In genomic region chr7:83162402-83163256, GRCh38 we compare ENCODE assay signal across 8 cellular contexts. TPM values are rescaled to one million over a fixed set of nuclear protein-coding genes. Genes with fewer than 3 reads are reported as not detected.
DNase-seq lines count a peak whose midpoint lies in the region; ATAC-seq and TF ChIP-seq lines count a peak whose summit lies in the region.

Gene PCLO, minus strand, starts transcription at chr7:83162884. Its CDS starts 292 bp downstream, at chr7:83162592.

- no peaks in the 10 kb centered on the region for H3K79me2 ChIP-seq in fibroblast of lung (ENCODE audit: control insufficient read depth, insufficient read depth, low read length)

- H3K4me3 Mint-ChIP-seq in naive B cell = peak within 1 kb of the TSS; percentile 46 to 85 (median 74)

- peaks cover 0 to 6% (median 2%) of the 10 kb centered on the region in 7 donors for H3K9me3 Mint-ChIP-seq in naive B cell

- peak; percentile 93 for ATAC-seq in GM19467 (IDR thresholded peaks at IDR 0.05; ENCODE audit: unreplicated experiment)
- ATAC-seq in naive B cell (ENCODE audit: low read depth in 2 of 2) = peak; percentile 79 to 80

- peak within 1 kb of the TSS in 2 of 6 donors; percentile 36 to 68 for H3K27ac Mint-ChIP-seq in naive B cell

- H3K4me1 ChIP-seq in fibroblast of lung (ENCODE audit: control insufficient read depth, extremely low read depth, insufficient read depth, low read length) = no peaks in the 10 kb centered on the region
- H3K4me1 ChIP-seq in stomach smooth muscle (ENCODE audit: control insufficient read depth, insufficient read depth, low read length) = peaks cover 2% of the 10 kb centered on the region

- H3K4me3 ChIP-seq in fibroblast of lung (replicated peaks in 1 of 4; ENCODE audit: control extremely low read depth in 1 of 4, insufficient read depth in 1 of 4, low read depth in 3 of 4, low read length in 4 of 4) (peak within 1 kb of the TSS; percentile 48 to 77 (median 53)), stomach smooth muscle (ENCODE audit: low read length in 2 of 2) (peak within 1 kb of the TSS; percentile 56 to 68)

- no peaks in the 10 kb centered on the region for H4K20me1 ChIP-seq in fibroblast of lung (ENCODE audit: control insufficient read depth, extremely low read depth, insufficient read depth, low read length)

- peak within 1 kb of the TSS; percentile 54 for H3K27ac ChIP-seq in C4-2B
- no peak within 1 kb of the TSS for H3K27ac ChIP-seq in fibroblast of lung (ENCODE audit: insufficient read depth, low read length)
- no peak within 1 kb of the TSS for H3K27ac ChIP-seq in stomach smooth muscle (ENCODE audit: low read length)

- DNase-seq in HK-2 (ENCODE audit: unreplicated experiment) (peak; percentile 95), NCI-H82 treated with DMSO at 0.1 percent for 48 hours (lab: John Stamatoyannopoulos, UW; ENCODE audit: unreplicated experiment) (peak; percentile 90), activated T-cell treated with anti-CD3 and anti-CD28 coated beads for 4 hours (peak; percentile 23), fibroblast of lung (ENCODE audit: low read depth in 2 of 2) (peak; percentile 33 to 73), naive B cell (peak; percentile 11)

- H3K4me2 ChIP-seq in fibroblast of lung (ENCODE audit: extremely low read depth, insufficient read depth, low read length) = peak within 1 kb of the TSS; percentile 90

- no peaks in the 10 kb centered on the region for H3K36me3 Mint-ChIP-seq in naive B cell

- peak within 1 kb of the TSS; percentile 53 for H2AFZ ChIP-seq in fibroblast of lung (ENCODE audit: low read length)

- no peaks in the 10 kb centered on the region for H3K9me3 ChIP-seq in fibroblast of lung (ENCODE audit: control insufficient read depth, insufficient read depth, low read depth, low read length)
- H3K9me3 ChIP-seq in stomach smooth muscle (ENCODE audit: control insufficient read depth in 2 of 2, low read length in 2 of 2) = no peaks in the 10 kb centered on the region

- TF ChIP-seq CTCF in C4-2B (conservative IDR thresholded peaks at IDR 0.05) = no peak
- no peak for TF ChIP-seq CTCF in fibroblast of lung (conservative IDR thresholded peaks at IDR 0.05 in 1 of 2, IDR thresholded peaks at IDR 0.05 in 1 of 2; ENCODE audit: low read depth in 1 of 2, low read length in 2 of 2)

- no peaks in the 10 kb centered on the region for H3K36me3 ChIP-seq in fibroblast of lung (ENCODE audit: control insufficient read depth, insufficient read depth, low read length)
- no peaks in the 10 kb centered on the region for H3K36me3 ChIP-seq in stomach smooth muscle (ENCODE audit: control insufficient read depth in 2 of 2, insufficient read depth in 2 of 2, low read length in 2 of 2)

- H3K4me1 Mint-ChIP-seq in naive B cell = peaks cover 6 to 9% (median 6%) of the 10 kb centered on the region in 3 donors

- H3K9ac ChIP-seq in fibroblast of lung (ENCODE audit: insufficient read depth, low read length) (no peak within 1 kb of the TSS), stomach smooth muscle (ENCODE audit: low read length in 2 of 2) (no peak within 1 kb of the TSS)

- no peaks in the 10 kb centered on the region for H3K27me3 ChIP-seq in fibroblast of lung (ENCODE audit: control insufficient read depth, insufficient read depth, low read length)
- H3K27me3 ChIP-seq in stomach smooth muscle (ENCODE audit: control insufficient read depth in 1 of 2, insufficient read depth in 2 of 2, low read length in 2 of 2) = no peaks in the 10 kb centered on the region

- peaks cover 11 to 15% (median 13%) of the 10 kb centered on the region in 3 donors for H3K27me3 Mint-ChIP-seq in naive B cell

RNA-seq across cellular contexts. Expression of gene PCLO, which starts in this region (rescaled TPM):
- total RNA-seq in fibroblast of lung = 0.17 TPM in 1 of 2 replicates, not detected in the other
- 0.03 and 0.10 TPM in 2 replicates for polyA plus RNA-seq in fibroblast of lung
- polyA plus RNA-seq in fibroblast of lung (2012) = 0.08 TPM in 1 of 2 replicates, not detected in the other
- not detected in 2 replicates for polyA minus RNA-seq in fibroblast of lung (ENCODE audit: low replicate concordance)
- not detected for polyA plus RNA-seq in naive B cell (ENCODE audit: low read depth in 6 of 6)

Comparison
In these comparisons a context has a peak if more than half of its experiments do, and no peak if none do; other contexts are left out.
1. Peak in DNase-seq, H3K4me3 ChIP-seq and H3K4me2 ChIP-seq in fibroblast of lung; RNA of the gene not detected or under 1 TPM.
2. Peak in DNase-seq and ATAC-seq in naive B cell; RNA of the gene not detected or under 1 TPM.
3. DNase-seq: peak in every context shown above with its lines; median percentile 95 in HK-2; 90 in NCI-H82 treated with DMSO at 0.1 percent for 48 hours; 53 in fibroblast of lung; 23 in activated T-cell treated with anti-CD3 and anti-CD28 coated beads for 4 hours; 11 in naive B cell.